23 cellular contexts compared by ENCODE assay signal in genomic region chr6:18515767-18516166, GRCh38.
DNase-seq lines count a peak whose midpoint lies in the region; ATAC-seq and TF ChIP-seq lines count a peak whose summit lies in the region.
"Had no signal": no experiment of that assay in that cellular context is flagged by ENCODE, and none has a peak within 500 bp of the region (broad histone marks: within the 10 kb centered on the region; RNA-seq: fewer than 3 reads in every experiment).

No MANE protein-coding gene starts in this region.

- H3K27me3 Mint-ChIP-seq in activated T-cell treated with anti-CD3 and anti-CD28 coated beads, Interleukin-2, amount 50 U/mL, for 72 hours (ENCODE audit: low read depth) = peaks cover 36% of the 10 kb centered on the region

- DNase-seq in AG08395 (ENCODE audit: low spot score) = peak; percentile 35
- DNase-seq in IMR-90 = no peak
- peak; percentile 35 for DNase-seq in astrocyte of the hippocampus (ENCODE audit: low read depth, low spot score)
- DNase-seq in mesendoderm = peak; percentile 26
- DNase-seq in activated T-cell treated with anti-CD3 and anti-CD28 coated beads, Interleukin-2, amount 50 U/mL, for 72 hours = no peak
- no peak for DNase-seq in CD1c-positive myeloid dendritic cell (ENCODE audit: extremely low spot score)
- DNase-seq in activated CD8-positive, alpha-beta memory T cell treated with anti-CD3 and anti-CD28 coated beads for 24 hours = no peak
- DNase-seq in NCI-H128 (lab: John Stamatoyannopoulos, UW; ENCODE audit: unreplicated experiment) = no peak
- DNase-seq: activated CD4-positive, alpha-beta T cell treated with anti-CD3 and anti-CD28 coated beads for 4 hours; activated CD8-positive, alpha-beta memory T cell treated with anti-CD3 and anti-CD28 coated beads, Interleukin-2, amount 50 U/mL, for 48 hours; activated gamma-delta T cell; amygdala; CD4-positive, CD25-positive, alpha-beta regulatory T cell; DMS53; effector CD4-positive, alpha-beta T cell; Karpas-422; NCI-H1417; NCI-H748 treated with DMSO at 0.1 percent for 48 hours; PC-9; stimulated activated naive CD8-positive, alpha-beta T cell treated with anti-CD3 and anti-CD28 coated beads, Interleukin-15, Interleukin-2, amounts not matched to agents 100 U/mL and 50 U/mL, for 24 hours; trophoblast cell had no signal

- H2AFZ ChIP-seq in IMR-90 (replicated peaks; ENCODE audit: low read length, poor library complexity) = no peak overlapping the region
- H2AFZ ChIP-seq: PC-9 had no signal

- no CpG with 5 or more reads among the region's 1 CpG for WGBS in IMR-90 (ENCODE audit: extremely low coverage in 2 of 2, insufficient read length in 1 of 2), 2 experiments
- no CpG with 5 or more reads among the region's 1 CpG for WGBS in mesendoderm (ENCODE audit: extremely low coverage, insufficient coverage, low lambda C conversion rate)

- no peaks in the 10 kb centered on the region for H3K9me3 ChIP-seq in IMR-90 (ENCODE audit: control insufficient read depth, insufficient read depth, low read length)
- H3K9me3 ChIP-seq: A549, right atrium auricular region had no signal

- dilution Hi-C loops in IMR-90 (cut with HindIII; ENCODE audit: low sequenced_read_pairs, unreplicated experiment) = no loop called here

- no peak overlapping the region for H4K91ac ChIP-seq in IMR-90 (ENCODE audit: insufficient read depth, low read depth, low read length)

- H3K9ac ChIP-seq in IMR-90 (ENCODE audit: low read depth, low read length) (no peak overlapping the region), mesendoderm (ENCODE audit: low read length) (no peak overlapping the region)

- H3K4me3 ChIP-seq in IMR-90 (ENCODE audit: insufficient read depth, low read depth, low read length) = no peak overlapping the region
- no peak overlapping the region for H3K4me3 ChIP-seq in mesendoderm (ENCODE audit: low read length)
- H3K4me3 ChIP-seq: A549, PC-9, right atrium auricular region had no signal

- H2BK15ac ChIP-seq in IMR-90 (ENCODE audit: low read depth, low read length) (no peak overlapping the region), mesendoderm (replicated peaks; ENCODE audit: low read depth) (no peak overlapping the region)

- H3K36me3 ChIP-seq in IMR-90 (ENCODE audit: control insufficient read depth, insufficient read depth, low read length) (no peaks in the 10 kb centered on the region), mesendoderm (ENCODE audit: control insufficient read depth, insufficient read depth, low read length) (no peaks in the 10 kb centered on the region)
- H3K36me3 ChIP-seq: right atrium auricular region had no signal

- no peak for TF ChIP-seq CTCF in IMR-90 (conservative IDR thresholded peaks at IDR 0.05; ENCODE audit: low read depth, low read length)

- H4K5ac ChIP-seq in IMR-90 (ENCODE audit: low read depth, low read length) (no peak overlapping the region), mesendoderm (ENCODE audit: low read length) (no peak overlapping the region)

- H3K4ac ChIP-seq in IMR-90 (ENCODE audit: low read depth, low read length) (no peak overlapping the region), mesendoderm (ENCODE audit: low read depth, low read length) (no peak overlapping the region)

- ATAC-seq in IMR-90 (ENCODE audit: low read depth) = 0 out of 2 replicates have a peak, but pooled peaks have one; percentile 24
- no peak for ATAC-seq in activated T-cell treated with anti-CD3 and anti-CD28 coated beads, Interleukin-2, amount 50 U/mL, for 72 hours (replicated peaks in 1 of 2)
- ATAC-seq: A549; stimulated activated naive CD8-positive, alpha-beta T cell treated with anti-CD3 and anti-CD28 coated beads, Interleukin-15, Interleukin-2, amounts not matched to agents 100 U/mL and 50 U/mL, for 24 hours had no signal

- H2AK5ac ChIP-seq in IMR-90 (ENCODE audit: low read depth, low read length) (no peak overlapping the region), mesendoderm (ENCODE audit: low read length) (no peak overlapping the region)

- H3K4me2 ChIP-seq in IMR-90 (ENCODE audit: low read depth, low read length) (no peak overlapping the region), mesendoderm (ENCODE audit: low read length) (no peak overlapping the region)
- H3K4me2 ChIP-seq: A549, PC-9 had no signal

- TF ChIP-seq POLR2A in IMR-90 (IDR thresholded peaks at IDR 0.05; ENCODE audit: low read depth, low read length) = no peak

- POLR2A ChIA-PET in IMR-90 (lab: Charles Lee; ENCODE audit: unreplicated experiment) = no interaction called here

- H2BK120ac ChIP-seq in IMR-90 (ENCODE audit: low read depth, low read length) (no peak overlapping the region), mesendoderm (ENCODE audit: low read depth, low read length) (no peak overlapping the region)

- H3K79me2 ChIP-seq in mesendoderm (ENCODE audit: control insufficient read depth, insufficient read depth, low read length) = no peaks in the 10 kb centered on the region

- no peak overlapping the region for H3K27ac ChIP-seq in IMR-90 (ENCODE audit: insufficient read depth, low read length)
- H3K27ac ChIP-seq in mesendoderm (ENCODE audit: low read depth, low read length) = no peak overlapping the region
- H3K27ac ChIP-seq: A549, PC-9, right atrium auricular region had no signal

- no TSS peak for BruUV-seq in IMR-90 (replicated peaks; lab: Mats Ljungman, UMichigan)

- H3K27ac Mint-ChIP-seq in activated T-cell treated with anti-CD3 and anti-CD28 coated beads, Interleukin-2, amount 50 U/mL, for 72 hours = no peak overlapping the region
- H3K27ac Mint-ChIP-seq: CD4-positive, CD25-positive, alpha-beta regulatory T cell had no signal

- H3K27me3 ChIP-seq in IMR-90 (ENCODE audit: control insufficient read depth, insufficient read depth, low read length) (peaks cover 4% of the 10 kb centered on the region; the same call in 1 of the 2 replicates), mesendoderm (ENCODE audit: insufficient read depth, low read length, poor library complexity) (no peaks in the 10 kb centered on the region)
- H3K27me3 ChIP-seq: right atrium auricular region had no signal

- H3K9me1 ChIP-seq in IMR-90 (ENCODE audit: insufficient read depth, low read length) = no peaks in the 10 kb centered on the region

- intact Hi-C loops in IMR-90 (cut with micrococcal nuclease) = no loop called here

- H3K56ac ChIP-seq in IMR-90 (ENCODE audit: extremely low read depth, insufficient read depth, low read length) (no peak overlapping the region), mesendoderm (ENCODE audit: low read length) (no peak overlapping the region)

- CTCF ChIA-PET in IMR-90 (lab: Yijun Ruan, JAX) = interaction anchor here (1.3 kb wide), 1 partner anchor 13 kb away, joined by 3 read pairs; no protein-coding TSS in a partner anchor

- H4K8ac ChIP-seq in IMR-90 (ENCODE audit: low read depth in 2 of 2, low read length in 2 of 2) (no peak overlapping the region), mesendoderm (ENCODE audit: low read depth, low read length) (no peak overlapping the region)

- no peak overlapping the region for H3K4me3 Mint-ChIP-seq in activated T-cell treated with anti-CD3 and anti-CD28 coated beads, Interleukin-2, amount 50 U/mL, for 72 hours
- H3K4me3 Mint-ChIP-seq: CD4-positive, CD25-positive, alpha-beta regulatory T cell had no signal

- H3K23ac ChIP-seq in IMR-90 (ENCODE audit: low read depth, low read length) (no peak overlapping the region), mesendoderm (ENCODE audit: low read length) (no peak overlapping the region)

- no peak overlapping the region for H3K18ac ChIP-seq in IMR-90 (ENCODE audit: low read depth, low read length)
- no peak overlapping the region for H3K18ac ChIP-seq in mesendoderm (ENCODE audit: low read length)

- H4K20me1 ChIP-seq in IMR-90 (ENCODE audit: insufficient read depth, low read length) = no peaks in the 10 kb centered on the region

- H3K14ac ChIP-seq in IMR-90 (replicated peaks; ENCODE audit: low read depth, low read length) = no peak overlapping the region

- H3K9me3 Mint-ChIP-seq in activated T-cell treated with anti-CD3 and anti-CD28 coated beads, Interleukin-2, amount 50 U/mL, for 72 hours = no peaks in the 10 kb centered on the region
- H3K9me3 Mint-ChIP-seq: CD4-positive, CD25-positive, alpha-beta regulatory T cell had no signal

- H3K4me1 ChIP-seq in IMR-90 (ENCODE audit: control insufficient read depth, insufficient read depth, low read length) (0 out of 2 replicates have a peak, but pooled peaks cover 2% of the 10 kb centered on the region), mesendoderm (ENCODE audit: control insufficient read depth, low read depth, low read length) (no peaks in the 10 kb centered on the region)
- H3K4me1 ChIP-seq: A549, right atrium auricular region had no signal

- no peak for TF ChIP-seq RAD21 in IMR-90 (IDR thresholded peaks at IDR 0.05; ENCODE audit: low read length)

- no peaks in the 10 kb centered on the region for H3K79me1 ChIP-seq in IMR-90 (ENCODE audit: low read depth in 1 of 2, low read length in 2 of 2)
- no peaks in the 10 kb centered on the region for H3K79me1 ChIP-seq in mesendoderm (ENCODE audit: low read length)

- peaks cover 48% of the 10 kb centered on the region for H3K4me1 Mint-ChIP-seq in activated T-cell treated with anti-CD3 and anti-CD28 coated beads, Interleukin-2, amount 50 U/mL, for 72 hours (ENCODE audit: low read depth)
- H3K4me1 Mint-ChIP-seq: CD4-positive, CD25-positive, alpha-beta regulatory T cell had no signal

- H2BK5ac ChIP-seq in IMR-90 (ENCODE audit: low read depth, low read length, poor library complexity, severe bottlenecking) = no peak overlapping the region
- no peak overlapping the region for H2BK5ac ChIP-seq in mesendoderm (ENCODE audit: low read length)

- H2AK9ac ChIP-seq in IMR-90 (replicated peaks; ENCODE audit: low read depth, low read length, poor library complexity) = no peak overlapping the region

- in situ Hi-C loops in IMR-90 (cut with MboI; ENCODE audit: low sequenced_read_pairs) = no loop called here

- H3K36me3 Mint-ChIP-seq in activated T-cell treated with anti-CD3 and anti-CD28 coated beads, Interleukin-2, amount 50 U/mL, for 72 hours (ENCODE audit: insufficient read depth in 2 of 2) = peaks cover 0 to 2% of the 10 kb centered on the region in 2 donors
- H3K36me3 Mint-ChIP-seq: CD4-positive, CD25-positive, alpha-beta regulatory T cell had no signal

- H2BK20ac ChIP-seq in IMR-90 (ENCODE audit: low read depth, low read length) = no peak overlapping the region

TF ChIP-seq in IMR-90, 13 proteins besides CTCF, POLR2A, EP300 and RAD21 (continues in another document):
- no peak for TF ChIP-seq MAZ (IDR thresholded peaks at IDR 0.05; ENCODE audit: borderline replicate concordance, low read depth, low read length)
- no peak for TF ChIP-seq CHD1 (IDR thresholded peaks at IDR 0.05; ENCODE audit: low read depth, low read length)
- no peak for TF ChIP-seq FOS (IDR thresholded peaks at IDR 0.05; ENCODE audit: low read depth, low read length)
- TF ChIP-seq MAFK (IDR thresholded peaks at IDR 0.05; ENCODE audit: low read depth, low read length) = no peak
- no peak for TF ChIP-seq NFE2L2 (IDR thresholded peaks at IDR 0.05; ENCODE audit: low read depth, low read length)
- no peak for TF ChIP-seq RCOR1 (IDR thresholded peaks at IDR 0.05; ENCODE audit: insufficient replicate concordance, low read length)
- TF ChIP-seq SMC3 (IDR thresholded peaks at IDR 0.05; ENCODE audit: low read depth, low read length) = no peak
- no peak for TF ChIP-seq BHLHE40 (IDR thresholded peaks at IDR 0.05; ENCODE audit: low read depth, low read length)

Comparison
In these comparisons a context has a peak if more than half of its experiments do, and no peak if none do; other contexts are left out.
1. DNase-seq: peak in AG08395 (single experiment), astrocyte of the hippocampus (single experiment) and mesendoderm (single experiment); none in IMR-90 (single experiment), activated T-cell treated with anti-CD3 and anti-CD28 coated beads, Interleukin-2, amount 50 U/mL, for 72 hours (0 of 2), CD1c-positive myeloid dendritic cell (single experiment), activated CD8-positive, alpha-beta memory T cell treated with anti-CD3 and anti-CD28 coated beads for 24 hours (single experiment) and NCI-H128 (single experiment).